Comparison of ENCODE assay signal across 35 cellular contexts in genomic region chr3:196072313-196072712, GRCh38.
"Had no signal": no experiment of that assay in that cellular context is flagged by ENCODE, and none has a peak within 500 bp of the region (broad histone marks: within the 10 kb centered on the region; RNA-seq: fewer than 3 reads in every experiment).

No MANE protein-coding gene starts in this region.

- DNase-seq: activated CD4-positive, alpha-beta T cell treated with anti-CD3 and anti-CD28 coated beads for 48 hours; activated CD4-positive, alpha-beta T cell treated with anti-CD3 and anti-CD28 coated beads, Interleukin-2, amount 50 U/mL, for 48 hours; activated CD8-positive, alpha-beta memory T cell treated with anti-CD3 and anti-CD28 coated beads, Interleukin-2, amount 50 U/mL, for 48 hours; activated gamma-delta T cell; activated naive CD4-positive, alpha-beta T cell treated with anti-CD3 and anti-CD28 coated beads, Interleukin-2, amount 50 U/mL, for 16 hours; anterior cingulate cortex; endodermal cell; foreskin fibroblast; heart left ventricle; hypothalamus; immature natural killer cell; kidney; left colon; naive B cell; nephron progenitor cell; pancreas; retina; stimulated activated CD4-positive, alpha-beta T cell treated with anti-CD3 and anti-CD28 coated beads, Interleukin-12 subunit alpha, Interleukin-12 subunit beta, amount 100 ng/mL, for 4 hours; stimulated activated CD4-positive, alpha-beta T cell treated with anti-CD3 and anti-CD28 coated beads, Interleukin-4, amount 100 ng/mL, for 1 hour; stimulated activated naive CD8-positive, alpha-beta T cell treated with anti-CD3 and anti-CD28 coated beads, Interleukin-15, amount 100 ng/mL, for 72 hours; substantia nigra; T-helper 9 cell; uterus; WERI-Rb-1 had no signal

- H3K36me3 ChIP-seq: uterus had no signal

- H3K4me1 ChIP-seq: pancreas, prostate gland, uterus had no signal

- FAIRE-seq: bronchial epithelial cell, kidney, pancreas, TTC549 had no signal

- H3K9me3 ChIP-seq: heart left ventricle, neutrophil, pancreas, prostate gland, uterus had no signal

- H3K4me3 ChIP-seq: heart left ventricle, pancreas, prostate gland, skin epidermis, uterus had no signal

- H3K27me3 Mint-ChIP-seq: central memory CD8-positive, alpha-beta T cell; dendritic cell treated with granulocyte-macrophage colony-stimulating factor and Interleukin-4, amounts not matched to agents 40 ng/mL and 50 ng/mL, for 4 days; naive B cell; stimulated activated naive CD8-positive, alpha-beta T cell treated with anti-CD3 and anti-CD28 coated beads, Interleukin-15, amount 100 ng/mL, for 72 hours; type B pancreatic cell had no signal

- H3K27me3 ChIP-seq: heart left ventricle, neutrophil, pancreas, uterus had no signal

- ATAC-seq: stimulated activated effector memory CD8-positive, alpha-beta T cell treated with anti-CD3 and anti-CD28 coated beads, Interleukin-12 subunit alpha, Interleukin-12 subunit beta, amount 100 ng/mL, for 72 hours; stimulated activated naive CD8-positive, alpha-beta T cell treated with anti-CD3 and anti-CD28 coated beads, Interleukin-15, amount 100 ng/mL, for 72 hours had no signal

- H3K9me3 Mint-ChIP-seq: central memory CD8-positive, alpha-beta T cell; dendritic cell treated with granulocyte-macrophage colony-stimulating factor and Interleukin-4, amounts not matched to agents 40 ng/mL and 50 ng/mL, for 4 days; endodermal cell; immature natural killer cell; mesothelial cell of epicardium; naive B cell; nephron progenitor cell; stimulated activated effector memory CD8-positive, alpha-beta T cell treated with anti-CD3 and anti-CD28 coated beads, Interleukin-12 subunit alpha, Interleukin-12 subunit beta, amount 100 ng/mL, for 72 hours; stimulated activated naive CD8-positive, alpha-beta T cell treated with anti-CD3 and anti-CD28 coated beads, Interleukin-15, amount 100 ng/mL, for 72 hours; T-helper 1 cell treated with Interleukin-12 subunit alpha and Interleukin-12 subunit beta and Interleukin-4 antibody, amounts not matched to agents 30 μg/mL and 1 μg/mL, for 36 hours; type B pancreatic cell had no signal

- H3K27ac Mint-ChIP-seq: dendritic cell treated with granulocyte-macrophage colony-stimulating factor and Interleukin-4, amounts not matched to agents 40 ng/mL and 50 ng/mL, for 4 days; endodermal cell; immature natural killer cell; mesothelial cell of epicardium; nephron progenitor cell; stimulated activated effector memory CD8-positive, alpha-beta T cell treated with anti-CD3 and anti-CD28 coated beads, Interleukin-12 subunit alpha, Interleukin-12 subunit beta, amount 100 ng/mL, for 72 hours; stimulated activated naive CD8-positive, alpha-beta T cell treated with anti-CD3 and anti-CD28 coated beads, Interleukin-15, amount 100 ng/mL, for 72 hours; T-helper 1 cell treated with Interleukin-12 subunit alpha and Interleukin-12 subunit beta and Interleukin-4 antibody, amounts not matched to agents 30 μg/mL and 1 μg/mL, for 36 hours; type B pancreatic cell had no signal

- H3K4me3 Mint-ChIP-seq: central memory CD8-positive, alpha-beta T cell; dendritic cell treated with granulocyte-macrophage colony-stimulating factor and Interleukin-4, amounts not matched to agents 40 ng/mL and 50 ng/mL, for 4 days; endodermal cell; immature natural killer cell; mesothelial cell of epicardium; naive B cell; nephron progenitor cell; stimulated activated effector memory CD8-positive, alpha-beta T cell treated with anti-CD3 and anti-CD28 coated beads, Interleukin-12 subunit alpha, Interleukin-12 subunit beta, amount 100 ng/mL, for 72 hours; stimulated activated naive CD8-positive, alpha-beta T cell treated with anti-CD3 and anti-CD28 coated beads, Interleukin-15, amount 100 ng/mL, for 72 hours; T-helper 1 cell treated with Interleukin-12 subunit alpha and Interleukin-12 subunit beta and Interleukin-4 antibody, amounts not matched to agents 30 μg/mL and 1 μg/mL, for 36 hours; type B pancreatic cell had no signal

- H3K27ac ChIP-seq: neutrophil, pancreas, prostate gland, skin epidermis, uterus, WERI-Rb-1 had no signal

- H3K4me1 Mint-ChIP-seq: endodermal cell, mesothelial cell of epicardium, nephron progenitor cell had no signal
